10 cellular contexts compared by ENCODE assay signal in the genomic region with DNA sequence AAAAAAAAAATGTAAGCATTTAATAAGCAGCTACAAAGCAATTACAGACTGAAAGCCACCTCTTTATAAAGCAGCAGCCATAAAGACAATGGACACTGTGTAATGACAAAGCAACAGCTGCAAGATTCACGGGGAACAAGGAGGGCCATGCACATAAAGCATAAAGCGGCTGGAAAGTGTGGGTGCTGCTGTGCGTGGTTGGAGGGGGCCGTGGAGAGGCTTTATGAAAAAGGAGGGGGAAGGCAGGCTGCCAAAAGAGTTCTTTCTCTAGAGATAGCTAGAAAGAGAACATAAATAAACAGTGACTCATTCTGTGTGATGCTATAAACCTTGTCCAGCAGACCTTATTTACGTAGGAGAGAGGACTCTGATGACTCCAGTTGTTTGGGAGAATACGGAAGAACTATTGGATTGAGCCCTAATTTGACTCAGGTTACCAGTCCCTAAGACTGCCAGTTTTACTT. TPM values are rescaled to one million over a fixed set of nuclear protein-coding genes. Genes with fewer than 3 reads are reported as not detected.
DNase-seq lines count a peak whose midpoint lies in the region; ATAC-seq, FAIRE-seq and TF ChIP-seq lines count a peak whose summit lies in the region.
"Had no signal": no experiment of that assay in that cellular context is flagged by ENCODE, and none has a peak within 500 bp of the region (broad histone marks: within the 10 kb centered on the region; RNA-seq: fewer than 3 reads in every experiment).

No MANE protein-coding gene starts in this region.

- no peaks in the 10 kb centered on the region for H4K20me1 ChIP-seq in neural progenitor cell (ENCODE audit: low read depth)

- no peak overlapping the region for H3K4me3 Mint-ChIP-seq in neural progenitor cell
- H3K4me3 Mint-ChIP-seq: activated naive CD4-positive, alpha-beta T cell treated with anti-CD3 and anti-CD28 coated beads, Interleukin-2, amount 50 U/mL, for 24 hours had no signal

- H3K36me3 Mint-ChIP-seq in neural progenitor cell = no peaks in the 10 kb centered on the region
- H3K36me3 Mint-ChIP-seq: activated naive CD4-positive, alpha-beta T cell treated with anti-CD3 and anti-CD28 coated beads, Interleukin-2, amount 50 U/mL, for 24 hours had no signal

- DNase-seq in AG20443 (ENCODE audit: low spot score) (peak; percentile 64), NCI-H748 treated with DMSO at 0.1 percent for 48 hours (lab: John Stamatoyannopoulos, UW) (peak; percentile 77), fibroblast of gingiva (ENCODE audit: low read depth) (peak; percentile 94), neural progenitor cell (ENCODE audit: low spot score) (peak; percentile 14), D721Med (ENCODE audit: insufficient read length, low spot score) (no peak), NCI-H774 (lab: John Stamatoyannopoulos, UW) (no peak)
- DNase-seq in effector CD4-positive, alpha-beta T cell = no peak

- no peak for FAIRE-seq in D721Med (lab: Jason Lieb, UNC)
- FAIRE-seq: G401.6 had no signal

- no peak for ATAC-seq in GM18498 (IDR thresholded peaks at IDR 0.05; ENCODE audit: unreplicated experiment)

- H3K27me3 ChIP-seq in neural progenitor cell = no peaks in the 10 kb centered on the region

- no peak overlapping the region for H3K27ac Mint-ChIP-seq in neural progenitor cell
- H3K27ac Mint-ChIP-seq: activated naive CD4-positive, alpha-beta T cell treated with anti-CD3 and anti-CD28 coated beads, Interleukin-2, amount 50 U/mL, for 24 hours had no signal

- TF ChIP-seq CTCF in neural progenitor cell (IDR thresholded peaks at IDR 0.05) (no peak), D721Med (IDR thresholded peaks at IDR 0.05; ENCODE audit: insufficient read depth, missing control alignments) (no peak)

- no peaks in the 10 kb centered on the region for H3K9me3 ChIP-seq in neural progenitor cell (ENCODE audit: low read depth)

- no peaks in the 10 kb centered on the region for H3F3A ChIP-seq in neural progenitor cell (ENCODE audit: low read depth)

- H3K79me2 ChIP-seq in neural progenitor cell (ENCODE audit: low read depth) = no peaks in the 10 kb centered on the region

- no peak overlapping the region for H3K27ac ChIP-seq in neural progenitor cell

- H3K27me3 Mint-ChIP-seq in neural progenitor cell (ENCODE audit: insufficient read depth, low read depth) = no peaks in the 10 kb centered on the region

- H3K4me1 ChIP-seq in neural progenitor cell = no peaks in the 10 kb centered on the region

- H3K9ac ChIP-seq in neural progenitor cell = no peak overlapping the region

- no peak overlapping the region for H3K4me3 ChIP-seq in neural progenitor cell

- H2AFZ ChIP-seq in neural progenitor cell (replicated peaks) = no peak overlapping the region

- H3K4me2 ChIP-seq in neural progenitor cell = no peak overlapping the region

- peaks cover 5% of the 10 kb centered on the region for H3K4me1 Mint-ChIP-seq in neural progenitor cell
- H3K4me1 Mint-ChIP-seq: activated naive CD4-positive, alpha-beta T cell treated with anti-CD3 and anti-CD28 coated beads, Interleukin-2, amount 50 U/mL, for 24 hours had no signal

- H3K36me3 ChIP-seq in neural progenitor cell = no peaks in the 10 kb centered on the region

- no peaks in the 10 kb centered on the region for H3K9me3 Mint-ChIP-seq in neural progenitor cell

RNA-seq across cellular contexts. Expression of a gene that starts 49.3 kb away (rescaled TPM):
- total RNA-seq in neural progenitor cell (ENCODE audit: low replicate concordance) = 6.7 and 7.5 TPM in 2 replicates

Comparison
In these comparisons a context has a peak if more than half of its experiments do, and no peak if none do; other contexts are left out.
1. DNase-seq: peak in AG20443 (single experiment), NCI-H748 treated with DMSO at 0.1 percent for 48 hours (single experiment), fibroblast of gingiva (single experiment) and neural progenitor cell (single experiment); none in effector CD4-positive, alpha-beta T cell (single experiment), D721Med (single experiment) and NCI-H774 (single experiment).